ENCODE assay signal across 33 cellular contexts in the genomic region with DNA sequence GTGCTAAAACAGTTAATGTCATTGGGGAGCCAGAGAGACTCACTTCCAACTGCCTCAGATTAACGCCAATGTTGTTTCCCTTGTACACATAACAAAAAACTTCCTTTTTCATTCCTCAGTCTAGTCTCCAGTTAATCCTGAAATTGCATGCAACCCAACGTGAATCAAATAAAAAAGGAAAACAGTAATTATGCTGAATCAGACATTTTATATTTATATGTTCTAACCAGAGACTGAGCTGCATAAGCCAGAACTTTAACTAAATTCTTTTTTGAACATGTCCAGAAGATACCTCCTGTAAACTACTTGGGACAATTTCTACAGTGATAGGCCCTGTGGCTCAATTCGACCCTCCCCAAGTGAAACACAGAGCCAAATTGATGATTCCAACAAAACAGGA. TPM values are rescaled to one million over a fixed set of nuclear protein-coding genes. Genes with fewer than 3 reads are reported as not detected.
"Had no signal": no experiment of that assay in that cellular context is flagged by ENCODE, and none has a peak within 500 bp of the region (broad histone marks: within the 10 kb centered on the region; RNA-seq: fewer than 3 reads in every experiment).

No MANE protein-coding gene starts in this region.

- H3K4me2 ChIP-seq: neural progenitor cell had no signal

- ATAC-seq: activated CD4-positive, CD25-positive, alpha-beta regulatory T cell treated with anti-CD3 and anti-CD28 coated beads, Interleukin-2, amount 50 U/mL, for 24 hours; heart right ventricle; left lung; lower lobe of right lung; natural killer cell; right cardiac atrium; stimulated activated naive CD8-positive, alpha-beta T cell treated with anti-CD3 and anti-CD28 coated beads, Interleukin-15, Interleukin-2, amounts not matched to agents 100 U/mL and 50 U/mL, for 24 hours had no signal

- DNase-seq: activated CD4-positive, alpha-beta memory T cell treated with anti-CD3 and anti-CD28 coated beads for 36 hours; activated CD4-positive, alpha-beta T cell treated with anti-CD3 and anti-CD28 coated beads, Interleukin-2, amount 10 ng/mL, durations not matched to agents 24 days and 14 days; activated CD8-positive, alpha-beta memory T cell treated with anti-CD3 and anti-CD28 coated beads, Interleukin-2, amount 50 U/mL, for 4 hours; activated gamma-delta T cell; activated naive CD4-positive, alpha-beta T cell treated with anti-CD3 and anti-CD28 coated beads, Interleukin-2, amount 10 ng/mL, durations not matched to agents 7 days and 5 days; activated naive CD8-positive, alpha-beta T cell treated with anti-CD3 and anti-CD28 coated beads, Interleukin-2, amount 10 ng/mL, durations not matched to agents 7 days and 5 days; activated T-cell treated with anti-CD3 and anti-CD28 coated beads, Interleukin-2, amount 50 U/mL, for 1 hour; amniotic stem cell; caudate nucleus; effector CD4-positive, alpha-beta T cell; esophagus squamous epithelium; foreskin melanocyte; heart right ventricle; left lung; lower lobe of right lung; mesenchymal stem cell; natural killer cell; posterior cingulate gyrus; right cardiac atrium; stimulated activated CD4-positive, alpha-beta T cell treated with anti-CD3 and anti-CD28 coated beads, Interleukin-4, amount 100 ng/mL, for 1 hour; stimulated activated naive CD8-positive, alpha-beta T cell treated with anti-CD3 and anti-CD28 coated beads, Interleukin-15, Interleukin-2, amounts not matched to agents 100 U/mL and 50 U/mL, for 24 hours; testis; transverse colon had no signal

- H3K9me3 ChIP-seq: esophagus squamous epithelium, heart right ventricle, left lung, lower lobe of right lung, testis, transverse colon had no signal

- H3K4me3 ChIP-seq: esophagus squamous epithelium, heart right ventricle, left lung, lower lobe of right lung, neural progenitor cell, testis, transverse colon had no signal

- H3K36me3 Mint-ChIP-seq: activated CD4-positive, alpha-beta memory T cell treated with anti-CD3 and anti-CD28 coated beads for 36 hours; activated naive CD4-positive, alpha-beta T cell treated with anti-CD3 and anti-CD28 coated beads, Interleukin-2, amount 10 ng/mL, durations not matched to agents 7 days and 5 days; activated naive CD8-positive, alpha-beta T cell treated with anti-CD3 and anti-CD28 coated beads, Interleukin-2, amount 10 ng/mL, durations not matched to agents 7 days and 5 days; natural killer cell had no signal

- H2AFZ ChIP-seq: neural progenitor cell had no signal

- H3K4me1 Mint-ChIP-seq: natural killer cell had no signal

- H3K27ac ChIP-seq: epithelial cell of prostate, heart right ventricle, left lung, lower lobe of right lung, neural progenitor cell, testis, transverse colon, VCaP had no signal

- H3K9me3 Mint-ChIP-seq: activated CD4-positive, alpha-beta memory T cell treated with anti-CD3 and anti-CD28 coated beads for 36 hours; activated CD4-positive, alpha-beta T cell treated with anti-CD3 and anti-CD28 coated beads, Interleukin-2, amount 10 ng/mL, durations not matched to agents 24 days and 14 days; activated naive CD4-positive, alpha-beta T cell treated with anti-CD3 and anti-CD28 coated beads, Interleukin-2, amount 10 ng/mL, durations not matched to agents 7 days and 5 days; activated naive CD8-positive, alpha-beta T cell treated with anti-CD3 and anti-CD28 coated beads, Interleukin-2, amount 10 ng/mL, durations not matched to agents 7 days and 5 days; activated T-helper 1 cell treated with anti-CD3 and anti-CD28 coated beads, Interleukin-12 subunit alpha, Interleukin-12 subunit beta, Interleukin-2, Interleukin-4 antibody, amounts not matched to agents 30 ng/mL and 10 ng/mL and 1 ng/mL, durations not matched to agents 14 hours and 24 hours and 36 hours; dendritic cell treated with granulocyte-macrophage colony-stimulating factor and Interleukin-4, amounts not matched to agents 40 ng/mL and 50 ng/mL, for 4 days; natural killer cell; neural progenitor cell had no signal

- H3K9ac ChIP-seq: neural progenitor cell had no signal

- H3K4me1 ChIP-seq: heart right ventricle, lower lobe of right lung, testis had no signal

- H3K36me3 ChIP-seq: esophagus squamous epithelium, heart right ventricle, left lung, lower lobe of right lung, neural progenitor cell, transverse colon had no signal

- H3K27me3 ChIP-seq: neural progenitor cell, testis, transverse colon had no signal

- FAIRE-seq: endometrium, urothelium cell line had no signal

- H3K4me3 Mint-ChIP-seq: activated CD4-positive, alpha-beta memory T cell treated with anti-CD3 and anti-CD28 coated beads for 36 hours; activated CD4-positive, alpha-beta T cell treated with anti-CD3 and anti-CD28 coated beads, Interleukin-2, amount 10 ng/mL, durations not matched to agents 24 days and 14 days; activated naive CD4-positive, alpha-beta T cell treated with anti-CD3 and anti-CD28 coated beads, Interleukin-2, amount 10 ng/mL, durations not matched to agents 7 days and 5 days; activated naive CD8-positive, alpha-beta T cell treated with anti-CD3 and anti-CD28 coated beads, Interleukin-2, amount 10 ng/mL, durations not matched to agents 7 days and 5 days; activated T-helper 1 cell treated with anti-CD3 and anti-CD28 coated beads, Interleukin-12 subunit alpha, Interleukin-12 subunit beta, Interleukin-2, Interleukin-4 antibody, amounts not matched to agents 30 ng/mL and 10 ng/mL and 1 ng/mL, durations not matched to agents 14 hours and 24 hours and 36 hours; dendritic cell treated with granulocyte-macrophage colony-stimulating factor and Interleukin-4, amounts not matched to agents 40 ng/mL and 50 ng/mL, for 4 days; natural killer cell; neural progenitor cell had no signal

- H3K27ac Mint-ChIP-seq: activated CD4-positive, alpha-beta memory T cell treated with anti-CD3 and anti-CD28 coated beads for 36 hours; activated CD4-positive, alpha-beta T cell treated with anti-CD3 and anti-CD28 coated beads, Interleukin-2, amount 10 ng/mL, durations not matched to agents 24 days and 14 days; activated naive CD4-positive, alpha-beta T cell treated with anti-CD3 and anti-CD28 coated beads, Interleukin-2, amount 10 ng/mL, durations not matched to agents 7 days and 5 days; activated naive CD8-positive, alpha-beta T cell treated with anti-CD3 and anti-CD28 coated beads, Interleukin-2, amount 10 ng/mL, durations not matched to agents 7 days and 5 days; activated T-helper 1 cell treated with anti-CD3 and anti-CD28 coated beads, Interleukin-12 subunit alpha, Interleukin-12 subunit beta, Interleukin-2, Interleukin-4 antibody, amounts not matched to agents 30 ng/mL and 10 ng/mL and 1 ng/mL, durations not matched to agents 14 hours and 24 hours and 36 hours; dendritic cell treated with granulocyte-macrophage colony-stimulating factor and Interleukin-4, amounts not matched to agents 40 ng/mL and 50 ng/mL, for 4 days; natural killer cell had no signal

RNA-seq across cellular contexts. Expression of a gene that starts 4.7 kb away (rescaled TPM):
- total RNA-seq: activated CD4-positive, alpha-beta memory T cell treated with anti-CD3 and anti-CD28 coated beads for 36 hours; activated CD8-positive, alpha-beta memory T cell treated with anti-CD3 and anti-CD28 coated beads for 36 hours; activated naive CD8-positive, alpha-beta T cell treated with anti-CD3 and anti-CD28 coated beads, Interleukin-2, amount 10 ng/mL, durations not matched to agents 7 days and 5 days; activated T-helper 1 cell treated with anti-CD3 and anti-CD28 coated beads, Interleukin-12 subunit alpha, Interleukin-12 subunit beta, Interleukin-2, Interleukin-4 antibody, amounts not matched to agents 30 ng/mL and 10 ng/mL and 1 ng/mL, durations not matched to agents 14 hours and 24 hours and 36 hours; T-helper 1 cell treated with Interleukin-12 subunit alpha and Interleukin-12 subunit beta and Interleukin-4 antibody, amounts not matched to agents 30 ng/mL and 1 ng/mL, for 36 hours had no signal
